In genomic region chr15:63079938-63080626, GRCh38 we compare ENCODE assay signal across 2 cellular contexts.
TF ChIP-seq lines count a peak whose summit lies in the region.

No MANE protein-coding gene starts in this region.

TF ChIP-seq in A549, 52 proteins besides CTCF, POLR2A, EP300 and RAD21 (continued from another document):
- TF ChIP-seq PBX3 (IDR thresholded peaks at IDR 0.05): no peak

TF ChIP-seq in endothelial cell of umbilical vein, 7 proteins besides CTCF, POLR2A, EP300 and RAD21 (continued from another document):
- TF ChIP-seq MAX (IDR thresholded peaks at IDR 0.05; ENCODE audit: insufficient read depth, insufficient read length): no peak
- no peak for TF ChIP-seq GATA2 (IDR thresholded peaks at IDR 0.05; ENCODE audit: insufficient read depth, insufficient read length, low read depth, low read length)
- TF ChIP-seq FOS (IDR thresholded peaks at IDR 0.05; ENCODE audit: borderline replicate concordance, insufficient read depth, low read length): no peak
- no peak for TF ChIP-seq EZH2 (IDR thresholded peaks at IDR 0.05; ENCODE audit: borderline replicate concordance, low read depth, low read length, severe bottlenecking)
- no peak for TF ChIP-seq JUN (IDR thresholded peaks at IDR 0.05; ENCODE audit: borderline replicate concordance, insufficient read depth, insufficient read length, low read depth)
